In the genomic region with DNA sequence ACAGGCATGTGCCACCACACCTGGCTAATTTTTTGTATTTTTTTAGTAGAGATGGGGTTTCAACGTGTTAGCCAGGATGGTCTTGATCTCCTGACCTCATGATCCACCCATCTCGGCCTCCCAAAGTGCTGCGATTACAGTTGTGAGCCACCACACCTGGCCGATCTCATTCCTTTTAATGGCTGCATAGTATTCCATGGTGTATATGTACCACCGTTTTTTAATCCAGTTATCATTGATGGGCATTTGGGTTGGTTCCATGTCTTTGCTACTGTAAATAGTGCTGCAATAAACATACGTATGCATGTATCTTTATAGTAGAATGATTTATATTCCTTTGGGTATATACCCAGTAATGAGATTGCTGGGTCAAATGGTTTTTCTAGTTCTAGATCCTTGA, we compare ENCODE assay signal across 12 cellular contexts. TPM values are rescaled to one million over a fixed set of nuclear protein-coding genes. Genes with fewer than 3 reads are reported as not detected.
"Had no signal": no experiment of that assay in that cellular context is flagged by ENCODE, and none has a peak within 500 bp of the region (broad histone marks: within the 10 kb centered on the region; RNA-seq: fewer than 3 reads in every experiment).

No MANE protein-coding gene starts in this region.

RNA-seq across cellular contexts. Expression of a gene that starts 51.4 kb away (rescaled TPM):
- total RNA-seq: activated B cell treated with CpG ODN at 0.5 μM for 24 hours; activated CD4-positive, alpha-beta memory T cell treated with anti-CD3 and anti-CD28 coated beads for 36 hours; activated CD4-positive, alpha-beta memory T cell treated with anti-CD3 and anti-CD28 coated beads, Interleukin-2, amount 10 ng/mL, durations not matched to agents 7 days and 5 days; activated CD4-positive, alpha-beta T cell treated with anti-CD3 and anti-CD28 coated beads for 36 hours; activated CD4-positive, alpha-beta T cell treated with anti-CD3 and anti-CD28 coated beads, Interleukin-2, amount 10 ng/mL, durations not matched to agents 7 days and 5 days; activated CD8-positive, alpha-beta memory T cell treated with anti-CD3 and anti-CD28 coated beads for 36 hours; activated CD8-positive, alpha-beta memory T cell treated with anti-CD3 and anti-CD28 coated beads, Interleukin-2, amount 10 ng/mL, durations not matched to agents 7 days and 5 days; activated CD8-positive, alpha-beta T cell treated with anti-CD3 and anti-CD28 coated beads for 36 hours; activated CD8-positive, alpha-beta T cell treated with anti-CD3 and anti-CD28 coated beads, Interleukin-2, amount 10 ng/mL, durations not matched to agents 7 days and 5 days; T-helper 1 cell treated with Interleukin-12 subunit alpha and Interleukin-12 subunit beta and Interleukin-4 antibody, amounts not matched to agents 30 ng/mL and 1 ng/mL, for 36 hours; T-helper 17 cell; T-helper 2 cell treated with Interferon-gamma antibody and Interleukin-4, amounts not matched to agents 100 ng/mL and 5 ng/mL, for 36 hours had no signal
